Comparison of ENCODE assay signal across 1 cellular context in genomic region chr6:3740551-3741476, GRCh38.
TF ChIP-seq lines count a peak whose summit lies in the region.

No MANE protein-coding gene starts in this region.

TF ChIP-seq in H1, 55 proteins besides CTCF, POLR2A, EP300 and RAD21 (continued from another document):
- no peak for TF ChIP-seq RBBP5 (IDR thresholded peaks at IDR 0.05; ENCODE audit: borderline replicate concordance, low read depth, low read length)
